In genomic region chr13:28755546-28755870, GRCh38 we compare ENCODE assay signal across 11 cellular contexts. TPM values are rescaled to one million over a fixed set of nuclear protein-coding genes. Genes with fewer than 3 reads are reported as not detected.
DNase-seq lines count a peak whose midpoint lies in the region; ATAC-seq, FAIRE-seq and TF ChIP-seq lines count a peak whose summit lies in the region.
"Had no signal": no experiment of that assay in that cellular context is flagged by ENCODE, and none has a peak within 500 bp of the region (broad histone marks: within the 10 kb centered on the region; RNA-seq: fewer than 3 reads in every experiment).

No MANE protein-coding gene starts in this region.

- FAIRE-seq in endothelial cell of umbilical vein (lab: Jason Lieb, UNC): no peak

- H3K4me3 Mint-ChIP-seq in CD8-positive, alpha-beta T cell: peak overlapping the region; percentile 74

- H3K18ac ChIP-seq in IMR-90 (ENCODE audit: low read depth, low read length): no peak overlapping the region; the same call in 1 of the 2 replicates

- no peak overlapping the region for H4K5ac ChIP-seq in IMR-90 (ENCODE audit: low read depth, low read length)

- no peaks in the 10 kb centered on the region for H3K27me3 ChIP-seq in CD8-positive, alpha-beta T cell (ENCODE audit: insufficient read depth, low read length)
- no peaks in the 10 kb centered on the region for H3K27me3 ChIP-seq in IMR-90 (ENCODE audit: control insufficient read depth, insufficient read depth, low read length)
- H3K27me3 ChIP-seq in endothelial cell of umbilical vein (ENCODE audit: control insufficient read depth in 2 of 2, insufficient read depth in 2 of 2, low read length in 2 of 2): no peaks in the 10 kb centered on the region
- no peaks in the 10 kb centered on the region for H3K27me3 ChIP-seq in osteoblast (ENCODE audit: insufficient read depth, low read length)

- H3K4me3 ChIP-seq in CD8-positive, alpha-beta T cell (ENCODE audit: low read depth, low read length): peak overlapping the region; percentile 23
- H3K4me3 ChIP-seq in IMR-90 (ENCODE audit: insufficient read depth, low read depth, low read length) (no peak overlapping the region), endothelial cell of umbilical vein (replicated peaks in 1 of 3; ENCODE audit: insufficient read depth in 1 of 3, low read depth in 1 of 3, low read length in 3 of 3) (no peak overlapping the region), osteoblast (ENCODE audit: insufficient read depth, low read length) (no peak overlapping the region)

- dilution Hi-C loops in IMR-90 (cut with HindIII; ENCODE audit: low sequenced_read_pairs, unreplicated experiment) (no loop called here), endothelial cell of umbilical vein (cut with MboI; ENCODE audit: extremely low pct_ligation_motif_present, low sequenced_read_pairs) (no loop called here)

- H3K9ac ChIP-seq in IMR-90 (ENCODE audit: low read depth, low read length) (no peak overlapping the region), endothelial cell of umbilical vein (replicated peaks; ENCODE audit: extremely low read depth, insufficient read depth, low read length) (no peak overlapping the region)

- H4K91ac ChIP-seq in IMR-90 (ENCODE audit: insufficient read depth, low read depth, low read length): no peak overlapping the region

- H2AK5ac ChIP-seq in IMR-90 (ENCODE audit: low read depth, low read length): no peak overlapping the region

- TF ChIP-seq CTCF in CD8-positive, alpha-beta T cell (IDR thresholded peaks at IDR 0.05): no peak
- TF ChIP-seq CTCF in IMR-90 (conservative IDR thresholded peaks at IDR 0.05; ENCODE audit: low read depth, low read length) (no peak), endothelial cell of umbilical vein (IDR thresholded peaks at IDR 0.05; ENCODE audit: extremely low read depth in 1 of 2, insufficient read depth in 1 of 2, low read depth in 1 of 2, low read length in 2 of 2) (no peak), osteoblast (IDR thresholded peaks at IDR 0.05; ENCODE audit: extremely low read depth, low read depth, low read length) (no peak)

- no peak for TF ChIP-seq RAD21 in IMR-90 (IDR thresholded peaks at IDR 0.05; ENCODE audit: low read length)

- H3K79me2 ChIP-seq in endothelial cell of umbilical vein (ENCODE audit: control insufficient read depth, insufficient read depth, low read length) (no peaks in the 10 kb centered on the region), osteoblast (ENCODE audit: insufficient read depth, low read length) (no peaks in the 10 kb centered on the region)

- peaks cover 9% of the 10 kb centered on the region for H3K9me3 Mint-ChIP-seq in CD8-positive, alpha-beta T cell

- H4K20me1 ChIP-seq in IMR-90 (ENCODE audit: insufficient read depth, low read length) (no peaks in the 10 kb centered on the region), endothelial cell of umbilical vein (replicated peaks; ENCODE audit: control insufficient read depth, extremely low read depth, insufficient read depth, low read length) (no peaks in the 10 kb centered on the region), osteoblast (ENCODE audit: insufficient read depth, low read length) (no peaks in the 10 kb centered on the region)

- no peak overlapping the region for H3K23ac ChIP-seq in IMR-90 (ENCODE audit: low read depth, low read length)

- H3K4ac ChIP-seq in IMR-90 (ENCODE audit: low read depth, low read length): no peak overlapping the region

- WGBS in IMR-90 (ENCODE audit: extremely low coverage in 2 of 2, insufficient read length in 1 of 2), 2 experiments: no CpG with 5 or more reads among the region's 5 CpGs

- no peaks in the 10 kb centered on the region for H3K79me1 ChIP-seq in IMR-90 (ENCODE audit: low read depth in 1 of 2, low read length in 2 of 2)

- POLR2A ChIA-PET in CD8-positive, alpha-beta T cell (lab: Charles Lee): interaction anchor here (0.9 kb wide), 1 partner anchor 38 kb away, joined by 3 read pairs; no protein-coding TSS in a partner anchor
- POLR2A ChIA-PET in IMR-90 (lab: Charles Lee; ENCODE audit: unreplicated experiment): no interaction called here
- POLR2A ChIA-PET in endothelial cell of umbilical vein (lab: Charles Lee): no interaction called here

- H3K9me3 ChIP-seq in CD8-positive, alpha-beta T cell (ENCODE audit: low read length): peaks cover 7% of the 10 kb centered on the region
- H3K9me3 ChIP-seq in IMR-90 (ENCODE audit: control insufficient read depth, insufficient read depth, low read length) (no peaks in the 10 kb centered on the region), endothelial cell of umbilical vein (replicated peaks; ENCODE audit: control insufficient read depth, insufficient read depth, low read length) (no peaks in the 10 kb centered on the region), osteoblast (ENCODE audit: low read depth, low read length) (peaks cover 3% of the 10 kb centered on the region)

- no peaks in the 10 kb centered on the region for H3K36me3 ChIP-seq in CD8-positive, alpha-beta T cell (ENCODE audit: insufficient read depth, low read length)
- H3K36me3 ChIP-seq in IMR-90 (ENCODE audit: control insufficient read depth, insufficient read depth, low read length) (no peaks in the 10 kb centered on the region), endothelial cell of umbilical vein (ENCODE audit: control insufficient read depth in 2 of 2, extremely low read depth in 1 of 2, insufficient read depth in 2 of 2, low read length in 2 of 2) (no peaks in the 10 kb centered on the region), osteoblast (ENCODE audit: insufficient read depth, low read length) (no peaks in the 10 kb centered on the region)

- DNase-seq in CD8-positive, alpha-beta T cell: no peak
- DNase-seq in IMR-90: no peak
- no peak for DNase-seq in endothelial cell of umbilical vein (ENCODE audit: low read depth, low spot score)
- no peak for DNase-seq in osteoblast (ENCODE audit: insufficient read length, low spot score, missing footprints)
- no peak for DNase-seq in NCI-H187 treated with DMSO at 0.1 percent for 48 hours (lab: John Stamatoyannopoulos, UW)
- DNase-seq in NCI-H2196 (lab: John Stamatoyannopoulos, UW; ENCODE audit: unreplicated experiment): no peak
- DNase-seq: activated T-cell treated with anti-CD3 and anti-CD28 coated beads, Interleukin-2, amount 50 U/mL, for 1 hour; NCI-H446 had no signal

- 0 out of 2 replicates have a peak overlapping the region, but pooled peaks have one; percentile 43 for H2BK120ac ChIP-seq in IMR-90 (ENCODE audit: low read depth, low read length)

- no peak overlapping the region for H3K27ac ChIP-seq in CD8-positive, alpha-beta T cell (ENCODE audit: low read depth, low read length)
- H3K27ac ChIP-seq in IMR-90 (ENCODE audit: insufficient read depth, low read length): no peak overlapping the region
- no peak overlapping the region for H3K27ac ChIP-seq in endothelial cell of umbilical vein (ENCODE audit: insufficient read depth, low read depth, low read length)
- no peak overlapping the region for H3K27ac ChIP-seq in osteoblast (ENCODE audit: low read depth, low read length)
- H3K27ac ChIP-seq: RWPE1 had no signal

- TF ChIP-seq POLR2A in IMR-90 (IDR thresholded peaks at IDR 0.05; ENCODE audit: low read depth, low read length): no peak
- no peak for TF ChIP-seq POLR2A in endothelial cell of umbilical vein (IDR thresholded peaks at IDR 0.05; ENCODE audit: low read depth, low read length)

- H3K14ac ChIP-seq in IMR-90 (replicated peaks; ENCODE audit: low read depth, low read length): no peak overlapping the region

- peaks cover 8% of the 10 kb centered on the region for H3K4me1 ChIP-seq in CD8-positive, alpha-beta T cell (ENCODE audit: insufficient read depth, low read length)
- H3K4me1 ChIP-seq in IMR-90 (ENCODE audit: control insufficient read depth, insufficient read depth, low read length): peaks cover 6% of the 10 kb centered on the region
- H3K4me1 ChIP-seq in endothelial cell of umbilical vein (ENCODE audit: control insufficient read depth, extremely low read depth, insufficient read depth, low read length): peaks cover 24% of the 10 kb centered on the region
- H3K4me1 ChIP-seq in osteoblast (ENCODE audit: insufficient read depth, low read length): peaks cover 23% of the 10 kb centered on the region

- peaks cover 6% of the 10 kb centered on the region for H3K36me3 Mint-ChIP-seq in CD8-positive, alpha-beta T cell

- peak overlapping the region; percentile 6 to 44; a peak in 2 of 4 replicates for H4K8ac ChIP-seq in IMR-90 (ENCODE audit: low read depth in 2 of 2, low read length in 2 of 2)

- intact Hi-C loops in CD8-positive, alpha-beta T cell (cut with DNase I, micrococcal nuclease): no loop called here
- intact Hi-C loops in IMR-90 (cut with micrococcal nuclease) (no loop called here), endothelial cell of umbilical vein (cut with micrococcal nuclease) (loop anchor here (2.0 kb wide), 1 partner anchor 77 kb away; no protein-coding TSS in a partner anchor)

- no peak overlapping the region for H2BK5ac ChIP-seq in IMR-90 (ENCODE audit: low read depth, low read length, poor library complexity, severe bottlenecking)

- no peak overlapping the region for H3K56ac ChIP-seq in IMR-90 (ENCODE audit: extremely low read depth, insufficient read depth, low read length)

- H2BK20ac ChIP-seq in IMR-90 (ENCODE audit: low read depth, low read length): no peak overlapping the region

- ATAC-seq in CD8-positive, alpha-beta T cell: no peak
- ATAC-seq in IMR-90 (ENCODE audit: low read depth) (no peak), HG03521 (IDR thresholded peaks at IDR 0.05; ENCODE audit: unreplicated experiment) (no peak), GM21381 (IDR thresholded peaks at IDR 0.05; ENCODE audit: unreplicated experiment) (no peak)

- H3K4me1 Mint-ChIP-seq in CD8-positive, alpha-beta T cell (ENCODE audit: low read depth): peaks cover 11% of the 10 kb centered on the region

- H3K27ac Mint-ChIP-seq in CD8-positive, alpha-beta T cell: peak overlapping the region; percentile 52

- peaks cover 2% of the 10 kb centered on the region; the same call in 1 of the 2 replicates for H3K9me1 ChIP-seq in IMR-90 (ENCODE audit: insufficient read depth, low read length)
- H3K9me1 ChIP-seq in endothelial cell of umbilical vein (replicated peaks; ENCODE audit: control insufficient read depth, extremely low read depth, insufficient read depth, low read length): no peaks in the 10 kb centered on the region

- no peaks in the 10 kb centered on the region for H3K27me3 Mint-ChIP-seq in CD8-positive, alpha-beta T cell (ENCODE audit: low read depth)

- BruUV-seq in IMR-90 (replicated peaks; lab: Mats Ljungman, UMichigan): no TSS peak
- no TSS peak for BruUV-seq in endothelial cell of umbilical vein (replicated peaks; lab: Mats Ljungman, UMichigan)

- in situ Hi-C loops in IMR-90 (cut with MboI; ENCODE audit: low sequenced_read_pairs): no loop called here

- H3K4me2 ChIP-seq in IMR-90 (ENCODE audit: low read depth, low read length) (no peak overlapping the region), endothelial cell of umbilical vein (ENCODE audit: insufficient read depth, low read length) (no peak overlapping the region), osteoblast (ENCODE audit: insufficient read depth, low read length) (no peak overlapping the region)

- H2AK9ac ChIP-seq in IMR-90 (replicated peaks; ENCODE audit: low read depth, low read length, poor library complexity): no peak overlapping the region

- H2BK15ac ChIP-seq in IMR-90 (ENCODE audit: low read depth, low read length): no peak overlapping the region

- CTCF ChIA-PET in CD8-positive, alpha-beta T cell (lab: Charles Lee): no interaction called here
- CTCF ChIA-PET in IMR-90 (lab: Yijun Ruan, JAX) (interaction anchor here (0.7 kb wide), 1 partner anchor 17 kb away, joined by 4 read pairs; no protein-coding TSS in a partner anchor), endothelial cell of umbilical vein (lab: Charles Lee) (interaction anchor here (0.7 to 2.5 kb wide), 6 partner anchors 10 to 77 kb away, joined by 3 to 12 read pairs (median 5); partner anchors contain the start of gene SLC46A3)

- no peak overlapping the region for H2AFZ ChIP-seq in IMR-90 (replicated peaks; ENCODE audit: low read length, poor library complexity)
- peak overlapping the region; percentile 92 for H2AFZ ChIP-seq in endothelial cell of umbilical vein (ENCODE audit: low read depth, low read length)
- peak overlapping the region; percentile 85 for H2AFZ ChIP-seq in osteoblast (ENCODE audit: low read length)

RNA-seq across cellular contexts. Expression of gene SLC46A3, which starts 36.7 kb away (rescaled TPM):
- total RNA-seq in CD8-positive, alpha-beta T cell: 1 to 10 TPM; 5.9 TPM
- total RNA-seq in IMR-90 (2012; rRNA removed) (0.54 and 0.83 TPM in 2 replicates), endothelial cell of umbilical vein (2.1 and 3.9 TPM in 2 replicates), osteoblast (10.6 and 11.2 TPM in 2 replicates)
- polyA plus RNA-seq in IMR-90 (2012; rRNA removed) (0.86 and 0.89 TPM in 2 replicates), endothelial cell of umbilical vein (1.2 and 2.0 TPM in 2 replicates)
- polyA plus RNA-seq in IMR-90 (2012; cell fraction: cytosol; rRNA removed): 0.41 and 0.77 TPM in 2 replicates
- polyA plus RNA-seq in IMR-90 (2012; cell fraction: nucleus; rRNA removed; ENCODE audit: low replicate concordance): 0.72 and 3.0 TPM in 2 replicates
- polyA plus RNA-seq in endothelial cell of umbilical vein (2011; cell fraction: cytosol; rRNA removed): 0.72 and 0.85 TPM in 2 replicates
- polyA plus RNA-seq in endothelial cell of umbilical vein (2011; cell fraction: nucleus; rRNA removed): 4.2 and 9.2 TPM in 2 replicates
- polyA plus RNA-seq in endothelial cell of umbilical vein (2012): 1.4 and 1.5 TPM in 2 replicates
- polyA minus RNA-seq in endothelial cell of umbilical vein: 1.1 and 5.6 TPM in 2 replicates
- not detected for polyA minus RNA-seq in endothelial cell of umbilical vein (2011; cell fraction: cytosol; rRNA and poly(A)+ RNA removed)
- 11.0 and 15.7 TPM in 2 replicates for polyA minus RNA-seq in endothelial cell of umbilical vein (2011; cell fraction: nucleus; rRNA and poly(A)+ RNA removed)
